23 cellular contexts compared by ENCODE assay signal in genomic region chr14:41449057-41449456, GRCh38.
DNase-seq lines count a peak whose midpoint lies in the region; ATAC-seq and TF ChIP-seq lines count a peak whose summit lies in the region.
"Had no signal": no experiment of that assay in that cellular context is flagged by ENCODE, and none has a peak within 500 bp of the region (broad histone marks: within the 10 kb centered on the region; RNA-seq: fewer than 3 reads in every experiment).

No MANE protein-coding gene starts in this region.

- no peak overlapping the region for H3K4me3 Mint-ChIP-seq in mesothelial cell of epicardium
- H3K4me3 Mint-ChIP-seq: B cell, HFFc6 had no signal

- peak overlapping the region; percentile 13 for H3K27ac Mint-ChIP-seq in mesothelial cell of epicardium
- H3K27ac Mint-ChIP-seq: B cell, HFFc6 had no signal

- no peaks in the 10 kb centered on the region for H3K27me3 Mint-ChIP-seq in mesothelial cell of epicardium (ENCODE audit: low read depth)
- H3K27me3 Mint-ChIP-seq: B cell had no signal

- TF ChIP-seq CTCF in fibroblast of pulmonary artery (IDR thresholded peaks at IDR 0.05; ENCODE audit: low read length, missing control alignments) = no peak
- no peak for TF ChIP-seq CTCF in mesothelial cell of epicardium (IDR thresholded peaks at IDR 0.05; ENCODE audit: unreplicated experiment)

- peaks cover 32% of the 10 kb centered on the region for H3K4me1 Mint-ChIP-seq in mesothelial cell of epicardium
- H3K4me1 Mint-ChIP-seq: B cell had no signal

- peaks cover under 1% of the 10 kb centered on the region for H3K9me3 Mint-ChIP-seq in mesothelial cell of epicardium

- no peak overlapping the region for H3K4me3 ChIP-seq in fibroblast of pulmonary artery (replicated peaks; ENCODE audit: low read depth, low read length)

- DNase-seq in SIG-M5 treated with dmso at 0.1 percent for 504 hours (lab: John Stamatoyannopoulos, UW; ENCODE audit: unreplicated experiment) (peak; percentile 34), SIG-M5 (lab: John Stamatoyannopoulos, UW) (no peak), fibroblast of pulmonary artery (ENCODE audit: low read depth) (peak; percentile 8), mesothelial cell of epicardium (ENCODE audit: low spot score in 2 of 2, unreplicated experiment in 2 of 2) (no peak), AG20443 (ENCODE audit: low spot score) (no peak)
- no peak for DNase-seq in activated CD4-positive, alpha-beta T cell treated with anti-CD3 and anti-CD28 coated beads for 4 hours
- DNase-seq: COR-L47, GDM1, H7, HFFc6, IMR-90, MM.1S, NCI-H1092, NCI-H2081, NCI-H2171 treated with DMSO at 0.1 percent for 48 hours, NCI-H446 treated with DMSO at 0.1 percent for 48 hours, NCI-H774, OCI-M1, Right ventricle myocardium superior had no signal

- H3K36me3 Mint-ChIP-seq in mesothelial cell of epicardium = no peaks in the 10 kb centered on the region

- ATAC-seq in GM18520 (IDR thresholded peaks at IDR 0.05; ENCODE audit: unreplicated experiment) (no peak), HG02763 (IDR thresholded peaks at IDR 0.05; ENCODE audit: unreplicated experiment) (no peak)
- ATAC-seq: SK-N-SH treated with all-trans-retinoic acid at 6 μM for 48 hours had no signal

Comparison
In these comparisons a context has a peak if more than half of its experiments do, and no peak if none do; other contexts are left out.
1. DNase-seq: peak in SIG-M5 treated with dmso at 0.1 percent for 504 hours (single experiment) and fibroblast of pulmonary artery (single experiment); none in SIG-M5 (single experiment), mesothelial cell of epicardium (0 of 2), activated CD4-positive, alpha-beta T cell treated with anti-CD3 and anti-CD28 coated beads for 4 hours (0 of 2) and AG20443 (single experiment).